In the genomic region with DNA sequence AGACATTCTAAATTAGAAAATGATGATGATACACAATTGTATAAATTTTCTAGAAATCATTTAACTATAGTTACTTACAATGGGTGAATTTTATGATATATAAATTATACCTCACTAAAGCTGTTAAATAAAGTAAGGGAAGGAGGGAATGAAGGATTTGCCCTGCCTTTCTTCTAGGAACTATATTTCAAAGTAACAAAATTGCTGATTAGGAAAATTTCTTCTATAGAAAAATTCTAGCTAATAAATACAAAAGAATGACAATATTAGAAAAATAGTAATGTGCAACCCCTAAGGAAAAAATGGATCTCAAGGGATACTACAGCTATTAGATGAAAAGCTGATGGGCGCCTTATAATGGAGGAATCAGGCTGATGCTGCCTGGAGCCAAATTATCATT, we compare ENCODE assay signal across 34 cellular contexts. TPM values are rescaled to one million over a fixed set of nuclear protein-coding genes. Genes with fewer than 3 reads are reported as not detected.
DNase-seq lines count a peak whose midpoint lies in the region; ATAC-seq, FAIRE-seq and TF ChIP-seq lines count a peak whose summit lies in the region.
"Had no signal": no experiment of that assay in that cellular context is flagged by ENCODE, and none has a peak within 500 bp of the region (broad histone marks: within the 10 kb centered on the region; RNA-seq: fewer than 3 reads in every experiment).

No MANE protein-coding gene starts in this region.

- no peak overlapping the region for H3K56ac ChIP-seq in IMR-90 (ENCODE audit: extremely low read depth, insufficient read depth, low read length)

- H4K5ac ChIP-seq in IMR-90 (ENCODE audit: low read depth, low read length): no peak overlapping the region

- H3K9ac ChIP-seq in HepG2 (ENCODE audit: insufficient read depth, low read depth, low read length): no peak overlapping the region
- no peak overlapping the region for H3K9ac ChIP-seq in IMR-90 (ENCODE audit: low read depth, low read length)
- H3K9ac ChIP-seq in K562 (ENCODE audit: insufficient read depth in 1 of 2, low read depth in 2 of 2, low read length in 2 of 2): no peak overlapping the region
- H3K9ac ChIP-seq: BLaER1; BLaER1 treated with 17β-estradiol and CSF1 and Interleukin-3, amounts not matched to agents 10 nM and 100 nM had no signal

- H3K79me2 ChIP-seq in HepG2 (ENCODE audit: insufficient read depth, low read length): no peaks in the 10 kb centered on the region
- H3K79me2 ChIP-seq in K562 (ENCODE audit: control insufficient read depth, insufficient read depth, low read length): no peaks in the 10 kb centered on the region

- TF ChIP-seq POLR2A in HepG2 (IDR thresholded peaks at IDR 0.05; ENCODE audit: insufficient read depth in 1 of 2, low read depth in 2 of 2, low read length in 2 of 2) (no peak), right lobe of liver (IDR thresholded peaks at IDR 0.05) (no peak), A549 (IDR thresholded peaks at IDR 0.05; ENCODE audit: low read length) (no peak), IMR-90 (IDR thresholded peaks at IDR 0.05; ENCODE audit: low read depth, low read length) (no peak), K562 (conservative IDR thresholded peaks at IDR 0.05) (no peak)

- H3K9me3 ChIP-seq in HepG2 (ENCODE audit: low read length): peaks cover 7% of the 10 kb centered on the region
- H3K9me3 ChIP-seq in right lobe of liver: no peaks in the 10 kb centered on the region
- no peaks in the 10 kb centered on the region for H3K9me3 ChIP-seq in A549
- no peaks in the 10 kb centered on the region for H3K9me3 ChIP-seq in IMR-90 (ENCODE audit: control insufficient read depth, insufficient read depth, low read length)
- H3K9me3 ChIP-seq in K562 (replicated peaks; ENCODE audit: control insufficient read depth, insufficient read depth, low read depth, low read length): no peaks in the 10 kb centered on the region
- H3K9me3 ChIP-seq: BE2C, Caco-2 had no signal

- intact Hi-C loops in HepG2 (cut with micrococcal nuclease; ENCODE audit: unreplicated experiment): no loop called here
- intact Hi-C loops in right lobe of liver (cut with DNase I): no loop called here
- intact Hi-C loops in IMR-90 (cut with micrococcal nuclease): no loop called here
- intact Hi-C loops in K562 (cut with micrococcal nuclease): no loop called here

- H2BK5ac ChIP-seq in IMR-90 (ENCODE audit: low read depth, low read length, poor library complexity, severe bottlenecking): no peak overlapping the region

- DNase-seq in HepG2 (ENCODE audit: low spot score) (no peak), right lobe of liver (no peak), A549 (ENCODE audit: low read depth in 1 of 2, low spot score in 1 of 2) (no peak), IMR-90 (no peak), K562 (ENCODE audit: extremely low read depth in 1 of 4, low spot score in 3 of 4) (no peak), AG08395 (ENCODE audit: low spot score) (no peak), DMS153 (lab: John Stamatoyannopoulos, UW) (no peak), NCI-H748 treated with DMSO at 0.1 percent for 48 hours (lab: John Stamatoyannopoulos, UW) (no peak)
- DNase-seq: 8988T; ACHN; AML-193; BE2C; C1 segment of cervical spinal cord; Caco-2; Calu3; CD4-positive, alpha-beta memory T cell; CD4-positive, alpha-beta T cell; CD4-positive, CD25-positive, alpha-beta regulatory T cell; CD8-positive, alpha-beta memory T cell; CD8-positive, alpha-beta T cell; COR-L47; DMS 273 treated with DMSO at 0.1 percent for 48 hours; DMS53; DMS79; DMS79 treated with DMSO at 0.1 percent for 48 hours; DND-41; EL had no signal

- H3K4me3 ChIP-seq in HepG2 (replicated peaks in 1 of 3; ENCODE audit: insufficient read depth in 1 of 3, low read depth in 2 of 3, low read length in 3 of 3): no peak overlapping the region
- no peak overlapping the region for H3K4me3 ChIP-seq in right lobe of liver
- no peak overlapping the region for H3K4me3 ChIP-seq in A549
- H3K4me3 ChIP-seq in IMR-90 (ENCODE audit: insufficient read depth, low read depth, low read length): no peak overlapping the region
- no peak overlapping the region for H3K4me3 ChIP-seq in K562
- H3K4me3 ChIP-seq: BLaER1; BLaER1 treated with 17β-estradiol and CSF1 and Interleukin-3, amounts not matched to agents 10 nM and 100 nM had no signal

- no peak overlapping the region for H3K23ac ChIP-seq in IMR-90 (ENCODE audit: low read depth, low read length)

- no peak overlapping the region for H2AK5ac ChIP-seq in IMR-90 (ENCODE audit: low read depth, low read length)

- no peak overlapping the region for H2BK20ac ChIP-seq in IMR-90 (ENCODE audit: low read depth, low read length)

- no peak for TF ChIP-seq CTCF in HepG2 (CRISPR knock-in tag; IDR thresholded peaks at IDR 0.05)
- TF ChIP-seq CTCF in right lobe of liver (IDR thresholded peaks at IDR 0.05): no peak
- no peak for TF ChIP-seq CTCF in A549 (IDR thresholded peaks at IDR 0.05)
- TF ChIP-seq CTCF in IMR-90 (conservative IDR thresholded peaks at IDR 0.05; ENCODE audit: low read depth, low read length): no peak
- no peak for TF ChIP-seq CTCF in K562 (IDR thresholded peaks at IDR 0.05 in 2 of 3, conservative IDR thresholded peaks at IDR 0.05 in 1 of 3; ENCODE audit: insufficient read depth in 2 of 3, low read depth in 1 of 3, low read length in 3 of 3)

- H2BK120ac ChIP-seq in IMR-90 (ENCODE audit: low read depth, low read length): no peak overlapping the region

- H4K91ac ChIP-seq in IMR-90 (ENCODE audit: insufficient read depth, low read depth, low read length): no peak overlapping the region

- H3K4ac ChIP-seq in IMR-90 (ENCODE audit: low read depth, low read length): no peak overlapping the region

- in situ Hi-C loops in HepG2 (cut with HindIII; ENCODE audit: extremely low pct_ligation_motif_present, low pct_unique_long_range_greater_than_20kb): no loop called here
- in situ Hi-C loops in IMR-90 (cut with MboI; ENCODE audit: low sequenced_read_pairs): no loop called here
- in situ Hi-C loops in K562 (cut with MboI): no loop called here

- BruUV-seq in HepG2 (replicated peaks; lab: Mats Ljungman, UMichigan): no TSS peak
- BruUV-seq in IMR-90 (replicated peaks; lab: Mats Ljungman, UMichigan): no TSS peak
- BruUV-seq in K562 (replicated peaks; lab: Mats Ljungman, UMichigan): no TSS peak

- no peaks in the 10 kb centered on the region for H3K4me1 ChIP-seq in HepG2 (ENCODE audit: insufficient read depth, low read length)
- no peaks in the 10 kb centered on the region for H3K4me1 ChIP-seq in right lobe of liver
- H3K4me1 ChIP-seq in A549: no peaks in the 10 kb centered on the region
- H3K4me1 ChIP-seq in IMR-90 (ENCODE audit: control insufficient read depth, insufficient read depth, low read length): no peaks in the 10 kb centered on the region
- no peaks in the 10 kb centered on the region for H3K4me1 ChIP-seq in K562 (replicated peaks in 1 of 2; ENCODE audit: control insufficient read depth in 2 of 2, insufficient read depth in 2 of 2, low read length in 2 of 2)
- H3K4me1 ChIP-seq: BE2C, BLaER1, Caco-2 had no signal

- no peak overlapping the region for H3K14ac ChIP-seq in IMR-90 (replicated peaks; ENCODE audit: low read depth, low read length)

- ATAC-seq in HepG2 (no peak), right lobe of liver (no peak), A549 (no peak), IMR-90 (ENCODE audit: low read depth) (no peak), K562 (no peak)
- ATAC-seq: CD8-positive, alpha-beta T cell had no signal

- H4K8ac ChIP-seq in IMR-90 (ENCODE audit: low read depth in 2 of 2, low read length in 2 of 2): no peak overlapping the region

- H2AFZ ChIP-seq in HepG2 (ENCODE audit: low read length) (no peak overlapping the region), IMR-90 (replicated peaks; ENCODE audit: low read length, poor library complexity) (no peak overlapping the region), K562 (ENCODE audit: low read depth, low read length) (no peak overlapping the region)

- H2BK15ac ChIP-seq in IMR-90 (ENCODE audit: low read depth, low read length): no peak overlapping the region

- POLR2A ChIA-PET in HepG2 (lab: Yijun Ruan, JAX) (no interaction called here), A549 (lab: Yijun Ruan, JAX) (no interaction called here), IMR-90 (lab: Charles Lee; ENCODE audit: unreplicated experiment) (no interaction called here), K562 (lab: Yijun Ruan, JAX) (no interaction called here)

- no peak overlapping the region for H3K27ac ChIP-seq in HepG2 (ENCODE audit: extremely low read length, insufficient read depth, low read length)
- H3K27ac ChIP-seq in right lobe of liver: no peak overlapping the region
- no peak overlapping the region for H3K27ac ChIP-seq in A549
- no peak overlapping the region for H3K27ac ChIP-seq in IMR-90 (ENCODE audit: insufficient read depth, low read length)
- no peak overlapping the region for H3K27ac ChIP-seq in K562 (ENCODE audit: extremely low read depth, low read depth, low read length)
- H3K27ac ChIP-seq: 22Rv1; BLaER1; BLaER1 treated with 17β-estradiol and CSF1 and Interleukin-3, amounts not matched to agents 10 nM and 100 nM; C4-2B had no signal

- no peaks in the 10 kb centered on the region for H3K36me3 ChIP-seq in HepG2 (replicated peaks in 1 of 2; ENCODE audit: control insufficient read depth in 1 of 2, insufficient read depth in 2 of 2, low read length in 2 of 2)
- no peaks in the 10 kb centered on the region for H3K36me3 ChIP-seq in right lobe of liver
- no peaks in the 10 kb centered on the region for H3K36me3 ChIP-seq in IMR-90 (ENCODE audit: control insufficient read depth, insufficient read depth, low read length)
- no peaks in the 10 kb centered on the region for H3K36me3 ChIP-seq in K562 (ENCODE audit: control insufficient read depth, insufficient read depth, low read length)
- H3K36me3 ChIP-seq: BE2C had no signal

- H4K20me1 ChIP-seq in HepG2 (ENCODE audit: insufficient read depth, low read length) (no peaks in the 10 kb centered on the region), IMR-90 (ENCODE audit: insufficient read depth, low read length) (no peaks in the 10 kb centered on the region), K562 (replicated peaks; ENCODE audit: control insufficient read depth, insufficient read depth, low read length) (no peaks in the 10 kb centered on the region)
- H4K20me1 ChIP-seq: BLaER1; BLaER1 treated with 17β-estradiol and CSF1 and Interleukin-3, amounts not matched to agents 10 nM and 100 nM had no signal

- H2AK9ac ChIP-seq in IMR-90 (replicated peaks; ENCODE audit: low read depth, low read length, poor library complexity): no peak overlapping the region

- no peaks in the 10 kb centered on the region for H3K9me1 ChIP-seq in IMR-90 (ENCODE audit: insufficient read depth, low read length)
- H3K9me1 ChIP-seq in K562 (ENCODE audit: control insufficient read depth, insufficient read depth, low read length): no peaks in the 10 kb centered on the region

- H3K4me2 ChIP-seq in HepG2 (ENCODE audit: low read depth, low read length): no peak overlapping the region
- H3K4me2 ChIP-seq in A549: no peak overlapping the region
- H3K4me2 ChIP-seq in IMR-90 (ENCODE audit: low read depth, low read length): no peak overlapping the region
- no peak overlapping the region for H3K4me2 ChIP-seq in K562 (ENCODE audit: insufficient read depth, low read length)
- H3K4me2 ChIP-seq: BLaER1 had no signal

- no peak for FAIRE-seq in HepG2 (lab: Jason Lieb, UNC)
- no peak for FAIRE-seq in A549 (lab: Jason Lieb, UNC)
- FAIRE-seq in K562 (lab: Jason Lieb, UNC): no peak
- FAIRE-seq: A204.1, D721Med, G401.6 had no signal

- CTCF ChIA-PET in HepG2 (lab: Yijun Ruan, JAX; ENCODE audit: low intra/inter-chr PET ratio, low total read pairs) (no interaction called here), A549 (lab: Yijun Ruan, JAX) (no interaction called here), IMR-90 (lab: Yijun Ruan, JAX) (interaction anchor here (1.5 kb wide), 1 partner anchor 49 kb away, joined by 3 read pairs; no protein-coding TSS in a partner anchor), K562 (lab: Yijun Ruan, JAX; ENCODE audit: low intra/inter-chr PET ratio) (no interaction called here)

- H3K18ac ChIP-seq in IMR-90 (ENCODE audit: low read depth, low read length): no peak overlapping the region

- TF ChIP-seq EP300 in HepG2 (IDR thresholded peaks at IDR 0.05; ENCODE audit: low read depth in 2 of 2, low read length in 2 of 2) (no peak), HepG2 (CRISPR knock-in tag; IDR thresholded peaks at IDR 0.05; ENCODE audit: borderline replicate concordance) (no peak), A549 (IDR thresholded peaks at IDR 0.05) (no peak), K562 (IDR thresholded peaks at IDR 0.05; ENCODE audit: low read length) (no peak)

- no peaks in the 10 kb centered on the region for H3K79me1 ChIP-seq in IMR-90 (ENCODE audit: low read depth in 1 of 2, low read length in 2 of 2)

- TF ChIP-seq RAD21 in HepG2 (CRISPR knock-in tag; IDR thresholded peaks at IDR 0.05): no peak
- TF ChIP-seq RAD21 in A549 (conservative IDR thresholded peaks at IDR 0.05 in 1 of 2, IDR thresholded peaks at IDR 0.05 in 1 of 2): no peak
- no peak for TF ChIP-seq RAD21 in IMR-90 (IDR thresholded peaks at IDR 0.05; ENCODE audit: low read length)
- no peak for TF ChIP-seq RAD21 in K562 (CRISPR knock-in tag; conservative IDR thresholded peaks at IDR 0.05 in 1 of 2, IDR thresholded peaks at IDR 0.05 in 1 of 2)

- whole genome bisulfite sequencing in HepG2 (ENCODE audit: low lambda C conversion rate): 100% methylated on average over 1 of the region's 1 CpG
- WGBS in right lobe of liver (ENCODE audit: insufficient coverage, low coverage, low lambda C conversion rate, missing lambda C conversion rate): 73% methylated on average over 1 of the region's 1 CpG
- 100% methylated on average over 1 of the region's 1 CpG for WGBS in A549 (ENCODE audit: missing lambda C conversion rate)
- WGBS in IMR-90 (ENCODE audit: extremely low coverage in 2 of 2, insufficient read length in 1 of 2), 2 experiments: no CpG with 5 or more reads among the region's 1 CpG
- 0% methylated on average over 1 of the region's 1 CpG for WGBS in K562 (ENCODE audit: insufficient coverage, low coverage, missing lambda C conversion rate)

- dilution Hi-C loops in IMR-90 (cut with HindIII; ENCODE audit: low sequenced_read_pairs, unreplicated experiment): no loop called here

- H3K27me3 ChIP-seq in HepG2 (ENCODE audit: control insufficient read depth in 1 of 2, insufficient read depth in 2 of 2, low read length in 2 of 2) (no peaks in the 10 kb centered on the region), right lobe of liver (no peaks in the 10 kb centered on the region), IMR-90 (ENCODE audit: control insufficient read depth, insufficient read depth, low read length) (no peaks in the 10 kb centered on the region), K562 (ENCODE audit: control insufficient read depth in 2 of 2, insufficient read depth in 2 of 2, low read length in 2 of 2) (no peaks in the 10 kb centered on the region)
- H3K27me3 ChIP-seq: BE2C; BLaER1; BLaER1 treated with 17β-estradiol and CSF1 and Interleukin-3, amounts not matched to agents 10 nM and 100 nM had no signal

RNA-seq across cellular contexts. Expression of a gene that starts 23.1 kb away (rescaled TPM):
- total RNA-seq in HepG2 (2016; rRNA removed; fragmentation: Illumina TruSeq; extraction: Trizol) (1.8 and 3.3 TPM in 2 replicates), right lobe of liver (1 to 10 TPM; 2.5 to 8.4 (median 4.5) TPM), IMR-90 (2012; rRNA removed) (2.0 and 2.2 TPM in 2 replicates), K562 (2014; rRNA removed) (0.09 TPM in 1 of 2 replicates, not detected in the other), K562 (2014; rRNA removed; fragmentation: Illumina TruSeq; extraction: Trizol) (0.03 and 0.18 TPM in 2 replicates), K562 (2015; rRNA removed; fragmentation: Illumina TruSeq; extraction: Trizol) (0.34 and 0.43 TPM in 2 replicates), K562 (2021) (0.38 and 0.91 TPM in 2 replicates)
- total RNA-seq in HepG2 (2016; cell fraction: cytosol; rRNA removed; fragmentation: Illumina TruSeq; extraction: Trizol; ENCODE audit: low read depth): 9.1 and 15.2 TPM in 2 replicates
- total RNA-seq in HepG2 (2016; cell fraction: insoluble cytoplasmic fraction; rRNA removed; fragmentation: Illumina TruSeq; extraction: Trizol): 2.6 TPM in 2 replicates
- total RNA-seq in HepG2 (2016; cell fraction: membrane; rRNA removed; fragmentation: Illumina TruSeq; extraction: Trizol): 4.8 and 5.7 TPM in 2 replicates
- 4.5 and 7.0 TPM in 2 replicates for total RNA-seq in HepG2 (2016; cell fraction: nucleus; rRNA removed; fragmentation: Illumina TruSeq; extraction: Trizol)
- polyA plus RNA-seq in HepG2 (2011; rRNA removed) (0.55 and 0.81 TPM in 2 replicates), A549 (2011; rRNA removed) (2.8 and 3.5 TPM in 2 replicates), A549 (2017; fragmentation: RNase III; extraction: RNeasy Plus Mini Kit Qiagen cat#74134 plus additional on column Dnase treatment) (2.1 to 2.6 TPM (median 2.3 TPM) in 3 replicates), IMR-90 (2012; rRNA removed) (0.67 and 1.1 TPM in 2 replicates), K562 (2011; rRNA removed) (0.05 and 0.22 TPM in 2 replicates), K562 (2014; fragmentation: Illumina TruSeq; extraction: Trizol) (0.21 and 0.39 TPM in 2 replicates), K562 (2014; fragmentation: Nextera tagmentation; extraction: Ambion mirVana) (under 1 TPM; 0.01 to 0.07 TPM), K562 (2014; rRNA removed) (0.12 TPM in 1 of 2 replicates, not detected in the other)
- polyA plus RNA-seq in HepG2 (2011; cell fraction: cytosol; rRNA removed): 0.75 and 0.76 TPM in 2 replicates
- polyA plus RNA-seq in HepG2 (2011; cell fraction: nucleus; rRNA removed): 1.4 and 2.2 TPM in 2 replicates
- 1.3 and 1.6 TPM in 2 replicates for polyA plus RNA-seq in HepG2 (2012)
- polyA plus RNA-seq in HepG2 (2016; cell fraction: cytosol; fragmentation: Illumina TruSeq; extraction: Trizol; ENCODE audit: low read depth): 2.6 and 3.4 TPM in 2 replicates
- 2.1 and 4.0 TPM in 2 replicates for polyA plus RNA-seq in HepG2 (2016; cell fraction: insoluble cytoplasmic fraction; fragmentation: Illumina TruSeq; extraction: Trizol; ENCODE audit: low read depth)
- polyA plus RNA-seq in HepG2 (2016; cell fraction: membrane; fragmentation: Illumina TruSeq; extraction: Trizol; ENCODE audit: low read depth): 2.9 and 3.6 TPM in 2 replicates
- 3.0 and 3.4 TPM in 2 replicates for polyA plus RNA-seq in HepG2 (2016; cell fraction: nucleus; fragmentation: Illumina TruSeq; extraction: Trizol; ENCODE audit: insufficient read depth, low read depth)
- polyA minus RNA-seq in HepG2 (2011; rRNA and poly(A)+ RNA removed; ENCODE audit: low replicate concordance): 0.42 and 2.6 TPM in 2 replicates
- 1.8 and 2.3 TPM in 2 replicates for polyA minus RNA-seq in HepG2 (2011; cell fraction: cytosol; rRNA and poly(A)+ RNA removed)
- polyA minus RNA-seq in HepG2 (2011; cell fraction: nucleus; rRNA and poly(A)+ RNA removed): 9.0 and 10.2 TPM in 2 replicates
- polyA plus RNA-seq in A549 (2012; cell fraction: cytosol; rRNA removed): 0.67 and 1.4 TPM in 2 replicates
- 0.75 and 1.1 TPM in 2 replicates for polyA plus RNA-seq in A549 (2012; cell fraction: nucleus; rRNA removed)
- polyA minus RNA-seq in A549 (2011; rRNA and poly(A)+ RNA removed): 3.4 and 5.0 TPM in 2 replicates
- 0.24 and 0.55 TPM in 2 replicates for polyA plus RNA-seq in IMR-90 (2012; cell fraction: cytosol; rRNA removed)
- 1.1 and 2.6 TPM in 2 replicates for polyA plus RNA-seq in IMR-90 (2012; cell fraction: nucleus; rRNA removed; ENCODE audit: low replicate concordance)
- total RNA-seq in K562 (2011; cell fraction: chromatin; rRNA removed; ENCODE audit: low replicate concordance): 0.56 and 1.0 TPM in 2 replicates
- total RNA-seq in K562 (2011; cell fraction: nucleolus; rRNA removed): 0.26 TPM in 1 of 2 replicates, not detected in the other
- total RNA-seq in K562 (2011; cell fraction: nucleoplasm; rRNA removed): 0.46 TPM in 1 of 2 replicates, not detected in the other
- polyA plus RNA-seq in K562 (2011; cell fraction: cytosol; rRNA removed): 0.12 TPM in 1 of 2 replicates, not detected in the other
- 0.15 and 0.46 TPM in 2 replicates for polyA plus RNA-seq in K562 (2011; cell fraction: nucleus; rRNA removed)
- polyA plus RNA-seq in K562 (2012): 0.47 and 0.97 TPM in 2 replicates
- 0.21 and 0.98 TPM in 2 replicates for polyA minus RNA-seq in K562 (2011; rRNA and poly(A)+ RNA removed)
- polyA minus RNA-seq in K562 (2011; cell fraction: cytosol; rRNA and poly(A)+ RNA removed): not detected in 2 replicates
- polyA minus RNA-seq in K562 (2011; cell fraction: nucleus; rRNA and poly(A)+ RNA removed): 1.1 TPM in 1 of 2 replicates, not detected in the other
